Comparison of ENCODE assay signal across 23 cellular contexts in the genomic region with DNA sequence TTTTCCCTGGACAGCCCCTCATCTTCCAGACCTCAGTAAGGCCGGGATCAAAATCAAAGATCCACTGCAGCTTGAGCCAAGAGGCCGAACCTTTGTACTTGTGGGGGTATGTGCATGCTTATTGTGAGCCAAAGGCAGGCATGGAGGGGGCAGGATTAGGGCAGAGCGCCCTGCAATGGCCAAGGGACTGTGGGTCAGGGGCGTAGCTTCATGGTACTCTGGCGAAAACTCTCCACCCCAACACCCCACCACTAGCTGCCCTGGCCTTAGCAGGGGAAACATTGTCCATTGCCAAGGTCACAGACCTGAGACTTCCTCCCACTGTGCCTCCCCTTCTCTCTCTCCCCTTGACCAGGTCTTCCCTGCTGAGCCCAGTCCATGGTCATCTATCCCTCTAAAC.
"Had no signal": no experiment of that assay in that cellular context is flagged by ENCODE, and none has a peak within 500 bp of the region (broad histone marks: within the 10 kb centered on the region; RNA-seq: fewer than 3 reads in every experiment).

No MANE protein-coding gene starts in this region.

- H3K4me3 ChIP-seq: MG63 had no signal

- H3K36me3 ChIP-seq: MG63 had no signal

- H3K27ac ChIP-seq: RWPE1 had no signal

- H3K27me3 ChIP-seq: MG63 had no signal

- H3K9me3 ChIP-seq: MG63 had no signal

- DNase-seq: IMR-90; Karpas-422; KG1; MG63; NCI-H1092; NCI-H1105 treated with DMSO at 0.1 percent for 48 hours; NCI-H1436; NCI-H187; NCI-H2029; NCI-H2081 treated with DMSO at 0.1 percent for 48 hours; NCI-H2171; NCI-H226; NCI-H446; NCI-H510A; NCI-H524 treated with DMSO at 0.1 percent for 48 hours; NCI-H774; NK-92 treated with Interleukin-12 subunit alpha and Interleukin-12 subunit beta, amount 100 ng/mL, for 24 hours; PC-3; SHP77 had no signal

- ATAC-seq: HepG2, Panc1, PC-3, SK-N-SH treated with all-trans-retinoic acid at 6 μM for 48 hours had no signal
